ENCODE assay signal across 29 cellular contexts in the genomic region with DNA sequence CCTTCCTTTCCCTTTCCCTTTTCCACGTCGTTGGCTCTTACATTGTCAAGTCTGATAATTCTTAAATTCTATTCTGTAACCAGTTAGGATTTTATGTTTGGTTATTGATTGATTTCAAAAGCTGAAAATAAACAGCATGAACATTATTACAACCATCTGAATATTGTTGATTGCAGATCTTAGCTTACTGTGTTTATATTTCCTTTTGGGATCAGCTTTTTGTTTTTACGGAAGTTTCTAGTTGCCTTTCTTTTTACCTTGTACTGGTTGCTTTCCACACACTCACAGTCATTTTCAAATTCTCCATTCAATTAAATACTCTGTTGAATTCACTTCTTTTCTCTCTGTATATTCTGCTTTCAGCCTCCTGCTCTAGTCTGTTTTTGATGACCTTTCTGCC.
"Had no signal": no experiment of that assay in that cellular context is flagged by ENCODE, and none has a peak within 500 bp of the region (broad histone marks: within the 10 kb centered on the region; RNA-seq: fewer than 3 reads in every experiment).

No MANE protein-coding gene starts in this region.

- H3K27me3 Mint-ChIP-seq: dendritic cell treated with granulocyte-macrophage colony-stimulating factor and Interleukin-4, amounts not matched to agents 40 ng/mL and 50 ng/mL, for 4 days; effector memory CD8-positive, alpha-beta T cell had no signal

- H2AFZ ChIP-seq: hepatocyte had no signal

- H3K4me1 ChIP-seq: colonic mucosa, esophagus squamous epithelium, foreskin keratinocyte, gastrocnemius medialis, gastroesophageal sphincter had no signal

- ATAC-seq: effector memory CD8-positive, alpha-beta T cell; esophagus mucosa; foreskin keratinocyte; gastrocnemius medialis; gastroesophageal sphincter; heart left ventricle; heart right ventricle had no signal

- H3K27ac Mint-ChIP-seq: dendritic cell treated with granulocyte-macrophage colony-stimulating factor and Interleukin-4, amounts not matched to agents 40 ng/mL and 50 ng/mL, for 4 days; effector memory CD8-positive, alpha-beta T cell; endodermal cell had no signal

- DNase-seq: colonic mucosa; cortex of kidney; dermis blood vessel endothelial cell; dorsolateral prefrontal cortex; effector CD4-positive, alpha-beta T cell; effector CD8-positive, alpha-beta T cell; effector memory CD4-positive, alpha-beta T cell; effector memory CD8-positive, alpha-beta T cell; endodermal cell; erythroblast; esophagus squamous epithelium; foreskin fibroblast; foreskin keratinocyte; foreskin melanocyte; gastrocnemius medialis; glutamatergic neuron; head of caudate nucleus; heart left ventricle; heart right ventricle had no signal

- FAIRE-seq: endometrium, endothelial cell of umbilical vein, frontal cortex had no signal

- H3K36me3 ChIP-seq: colonic mucosa had no signal

- H3K4me3 ChIP-seq: colonic mucosa, coronary artery, dorsolateral prefrontal cortex, esophagus muscularis mucosa, esophagus squamous epithelium, gastrocnemius medialis, gastroesophageal sphincter, heart left ventricle, heart right ventricle, hepatocyte had no signal

- H3K4me2 ChIP-seq: hepatocyte had no signal

- H3K79me2 ChIP-seq: hepatocyte had no signal

- H3K4me3 Mint-ChIP-seq: dendritic cell treated with granulocyte-macrophage colony-stimulating factor and Interleukin-4, amounts not matched to agents 40 ng/mL and 50 ng/mL, for 4 days; effector memory CD8-positive, alpha-beta T cell; endodermal cell had no signal

- H3K27ac ChIP-seq: colonic mucosa, coronary artery, dorsolateral prefrontal cortex, epithelial cell of prostate, esophagus muscularis mucosa, esophagus squamous epithelium, foreskin keratinocyte, gastrocnemius medialis, gastroesophageal sphincter, heart left ventricle, heart right ventricle, hepatocyte had no signal

- H3K27me3 ChIP-seq: colonic mucosa, dorsolateral prefrontal cortex, esophagus muscularis mucosa, esophagus squamous epithelium, foreskin keratinocyte, gastrocnemius medialis, gastroesophageal sphincter, heart left ventricle, heart right ventricle, hepatocyte had no signal

- H3K4me1 Mint-ChIP-seq: endodermal cell had no signal

- H3K9me3 ChIP-seq: colonic mucosa had no signal
